In the genomic region with DNA sequence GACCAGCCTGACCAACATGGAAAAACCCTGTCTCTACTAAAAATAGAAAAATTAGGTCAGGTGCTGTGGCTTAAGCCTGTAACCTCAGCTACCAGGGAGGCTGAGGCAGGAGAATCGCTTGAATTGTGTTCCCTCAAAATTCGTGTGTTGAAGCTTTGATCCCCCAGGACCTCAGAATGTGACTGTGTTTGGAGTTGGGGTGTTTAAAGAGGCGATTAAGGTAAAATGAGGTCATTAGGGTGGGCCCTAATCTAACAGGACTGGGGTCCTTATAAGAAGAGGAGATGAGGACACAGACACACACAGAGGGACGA, we compare ENCODE assay signal across 18 cellular contexts. TPM values are rescaled to one million over a fixed set of nuclear protein-coding genes. Genes with fewer than 3 reads are reported as not detected.
DNase-seq lines count a peak whose midpoint lies in the region; ATAC-seq, FAIRE-seq and TF ChIP-seq lines count a peak whose summit lies in the region.
"Had no signal": no experiment of that assay in that cellular context is flagged by ENCODE, and none has a peak within 500 bp of the region (broad histone marks: within the 10 kb centered on the region; RNA-seq: fewer than 3 reads in every experiment).

No MANE protein-coding gene starts in this region.

- no peaks in the 10 kb centered on the region for H3K9me3 ChIP-seq in IMR-90 (ENCODE audit: control insufficient read depth, insufficient read depth, low read length)
- H3K9me3 ChIP-seq: Caco-2 had no signal

- H3K27ac ChIP-seq in IMR-90 (ENCODE audit: insufficient read depth, low read length), result no peak overlapping the region

- no peaks in the 10 kb centered on the region for H3K79me1 ChIP-seq in IMR-90 (ENCODE audit: low read depth in 1 of 2, low read length in 2 of 2)

- H3K9me1 ChIP-seq in IMR-90 (ENCODE audit: insufficient read depth, low read length), result no peaks in the 10 kb centered on the region

- H4K5ac ChIP-seq in IMR-90 (ENCODE audit: low read depth, low read length), result no peak overlapping the region

- no peak overlapping the region for H3K4me3 ChIP-seq in IMR-90 (ENCODE audit: insufficient read depth, low read depth, low read length)

- H3K27me3 Mint-ChIP-seq in activated naive CD8-positive, alpha-beta T cell treated with anti-CD3 and anti-CD28 coated beads for 36 hours, result no peaks in the 10 kb centered on the region
- H3K27me3 Mint-ChIP-seq in progenitor cell of endocrine pancreas, result no peaks in the 10 kb centered on the region

- H3K4me1 Mint-ChIP-seq in activated naive CD8-positive, alpha-beta T cell treated with anti-CD3 and anti-CD28 coated beads for 36 hours, result peaks cover 4% of the 10 kb centered on the region
- no peaks in the 10 kb centered on the region for H3K4me1 Mint-ChIP-seq in progenitor cell of endocrine pancreas (ENCODE audit: low read depth)

- ATAC-seq in IMR-90 (ENCODE audit: low read depth), result no peak

- H4K8ac ChIP-seq in IMR-90 (ENCODE audit: low read depth in 2 of 2, low read length in 2 of 2), result no peak overlapping the region

- no peak overlapping the region for H2BK5ac ChIP-seq in IMR-90 (ENCODE audit: low read depth, low read length, poor library complexity, severe bottlenecking)

- H3K4me3 Mint-ChIP-seq in activated naive CD8-positive, alpha-beta T cell treated with anti-CD3 and anti-CD28 coated beads for 36 hours, result no peak overlapping the region
- H3K4me3 Mint-ChIP-seq in progenitor cell of endocrine pancreas (ENCODE audit: low read depth), result no peak overlapping the region
- H3K4me3 Mint-ChIP-seq: HFFc6 had no signal

- no peak overlapping the region for H2AK9ac ChIP-seq in IMR-90 (replicated peaks; ENCODE audit: low read depth, low read length, poor library complexity)

- H4K20me1 ChIP-seq in IMR-90 (ENCODE audit: insufficient read depth, low read length), result no peaks in the 10 kb centered on the region

- H4K91ac ChIP-seq in IMR-90 (ENCODE audit: insufficient read depth, low read depth, low read length), result no peak overlapping the region

- no peaks in the 10 kb centered on the region for H3K27me3 ChIP-seq in IMR-90 (ENCODE audit: control insufficient read depth, insufficient read depth, low read length)

- H3K18ac ChIP-seq in IMR-90 (ENCODE audit: low read depth, low read length), result no peak overlapping the region

- in situ Hi-C loops in IMR-90 (cut with MboI; ENCODE audit: low sequenced_read_pairs), result no loop called here

- no peak overlapping the region for H2AFZ ChIP-seq in IMR-90 (replicated peaks; ENCODE audit: low read length, poor library complexity)

- H3K9ac ChIP-seq in IMR-90 (ENCODE audit: low read depth, low read length), result no peak overlapping the region

- no peak overlapping the region for H3K4me2 ChIP-seq in IMR-90 (ENCODE audit: low read depth, low read length)

- H3K27ac Mint-ChIP-seq in activated naive CD8-positive, alpha-beta T cell treated with anti-CD3 and anti-CD28 coated beads for 36 hours, result peak overlapping the region; percentile 36
- peak overlapping the region; percentile 91 for H3K27ac Mint-ChIP-seq in progenitor cell of endocrine pancreas
- H3K27ac Mint-ChIP-seq: HFFc6 had no signal

- no peak overlapping the region for H2BK120ac ChIP-seq in IMR-90 (ENCODE audit: low read depth, low read length)

- intact Hi-C loops in IMR-90 (cut with micrococcal nuclease), result no loop called here

- H2BK15ac ChIP-seq in IMR-90 (ENCODE audit: low read depth, low read length), result no peak overlapping the region

- dilution Hi-C loops in IMR-90 (cut with HindIII; ENCODE audit: low sequenced_read_pairs, unreplicated experiment), result no loop called here

- H3K36me3 ChIP-seq in IMR-90 (ENCODE audit: control insufficient read depth, insufficient read depth, low read length), result no peaks in the 10 kb centered on the region

- FAIRE-seq in GM12892 (lab: Jason Lieb, UNC), result peak; percentile 38
- FAIRE-seq: GM19239 had no signal

- no peak overlapping the region for H2BK20ac ChIP-seq in IMR-90 (ENCODE audit: low read depth, low read length)

- CTCF ChIA-PET in IMR-90 (lab: Yijun Ruan, JAX), result no interaction called here

- H2AK5ac ChIP-seq in IMR-90 (ENCODE audit: low read depth, low read length), result no peak overlapping the region

- no peak overlapping the region for H3K23ac ChIP-seq in IMR-90 (ENCODE audit: low read depth, low read length)

- no peak overlapping the region for H3K4ac ChIP-seq in IMR-90 (ENCODE audit: low read depth, low read length)

- no peak for TF ChIP-seq RAD21 in IMR-90 (IDR thresholded peaks at IDR 0.05; ENCODE audit: low read length)

- POLR2A ChIA-PET in IMR-90 (lab: Charles Lee; ENCODE audit: unreplicated experiment), result no interaction called here

- 70% methylated on average over 2 of the region's 4 CpGs; no CpG with 5 or more reads in 1 of the 2 experiments for WGBS in IMR-90 (ENCODE audit: extremely low coverage in 2 of 2, insufficient read length in 1 of 2), 2 experiments

- H3K36me3 Mint-ChIP-seq in activated naive CD8-positive, alpha-beta T cell treated with anti-CD3 and anti-CD28 coated beads for 36 hours, result peaks cover 10% of the 10 kb centered on the region
- H3K36me3 Mint-ChIP-seq in progenitor cell of endocrine pancreas (ENCODE audit: insufficient read depth), result peaks cover 4% of the 10 kb centered on the region

- no peak for DNase-seq in GM12892 (ENCODE audit: insufficient read length)
- no peak for DNase-seq in IMR-90
- no peak for DNase-seq in activated naive CD8-positive, alpha-beta T cell treated with anti-CD3 and anti-CD28 coated beads for 36 hours
- no peak for DNase-seq in progenitor cell of endocrine pancreas (ENCODE audit: low spot score, unreplicated experiment)
- DNase-seq in NCI-H1436 treated with DMSO at 0.1 percent for 48 hours (lab: John Stamatoyannopoulos, UW), result no peak
- no peak for DNase-seq in HuH-7.5 (ENCODE audit: low spot score)
- DNase-seq in NCI-H510A treated with DMSO at 0.1 percent for 48 hours (lab: John Stamatoyannopoulos, UW), result no peak
- DNase-seq: Caco-2, DMS153, HFFc6, NCI-H1092, NCI-H1694 treated with DMSO at 0.1 percent for 48 hours, NCI-H345, NCI-H526 treated with DMSO at 0.1 percent for 48 hours, OCI-M1 had no signal

- H3K9me3 Mint-ChIP-seq in activated naive CD8-positive, alpha-beta T cell treated with anti-CD3 and anti-CD28 coated beads for 36 hours, result no peaks in the 10 kb centered on the region
- no peaks in the 10 kb centered on the region for H3K9me3 Mint-ChIP-seq in progenitor cell of endocrine pancreas (ENCODE audit: low read depth)
- H3K9me3 Mint-ChIP-seq: HFFc6 had no signal

- H3K56ac ChIP-seq in IMR-90 (ENCODE audit: extremely low read depth, insufficient read depth, low read length), result no peak overlapping the region

- no peaks in the 10 kb centered on the region for H3K4me1 ChIP-seq in IMR-90 (ENCODE audit: control insufficient read depth, insufficient read depth, low read length)
- H3K4me1 ChIP-seq: Caco-2 had no signal

- TSS peak; percentile 38 for BruUV-seq in IMR-90 (replicated peaks; lab: Mats Ljungman, UMichigan)

- TF ChIP-seq CTCF in IMR-90 (conservative IDR thresholded peaks at IDR 0.05; ENCODE audit: low read depth, low read length), result no peak
- no peak for TF ChIP-seq CTCF in progenitor cell of endocrine pancreas (IDR thresholded peaks at IDR 0.05; ENCODE audit: unreplicated experiment)

- no peak overlapping the region for H3K14ac ChIP-seq in IMR-90 (replicated peaks; ENCODE audit: low read depth, low read length)

- TF ChIP-seq POLR2A in GM12892 (IDR thresholded peaks at IDR 0.05; ENCODE audit: low read depth, low read length), result no peak
- no peak for TF ChIP-seq POLR2A in IMR-90 (IDR thresholded peaks at IDR 0.05; ENCODE audit: low read depth, low read length)

TF ChIP-seq in IMR-90, 13 proteins besides CTCF, POLR2A, EP300 and RAD21 (continues in another document):
- TF ChIP-seq CEBPB (IDR thresholded peaks at IDR 0.05; ENCODE audit: low read depth, low read length), result no peak
- TF ChIP-seq SMC3 (IDR thresholded peaks at IDR 0.05; ENCODE audit: low read depth, low read length), result no peak
- TF ChIP-seq CHD1 (IDR thresholded peaks at IDR 0.05; ENCODE audit: low read depth, low read length), result no peak
- TF ChIP-seq MXI1 (IDR thresholded peaks at IDR 0.05; ENCODE audit: borderline replicate concordance, low read depth, low read length), result no peak
- no peak for TF ChIP-seq NFE2L2 (IDR thresholded peaks at IDR 0.05; ENCODE audit: low read depth, low read length)
- no peak for TF ChIP-seq FOS (IDR thresholded peaks at IDR 0.05; ENCODE audit: low read depth, low read length)
- no peak for TF ChIP-seq RCOR1 (IDR thresholded peaks at IDR 0.05; ENCODE audit: insufficient replicate concordance, low read length)
- TF ChIP-seq MAZ (IDR thresholded peaks at IDR 0.05; ENCODE audit: borderline replicate concordance, low read depth, low read length), result no peak
- no peak for TF ChIP-seq RFX5 (IDR thresholded peaks at IDR 0.05; ENCODE audit: low read depth, low read length)
- no peak for TF ChIP-seq BHLHE40 (IDR thresholded peaks at IDR 0.05; ENCODE audit: low read depth, low read length)
- TF ChIP-seq MAFK (IDR thresholded peaks at IDR 0.05; ENCODE audit: low read depth, low read length), result no peak
- TF ChIP-seq, protein P1, sequence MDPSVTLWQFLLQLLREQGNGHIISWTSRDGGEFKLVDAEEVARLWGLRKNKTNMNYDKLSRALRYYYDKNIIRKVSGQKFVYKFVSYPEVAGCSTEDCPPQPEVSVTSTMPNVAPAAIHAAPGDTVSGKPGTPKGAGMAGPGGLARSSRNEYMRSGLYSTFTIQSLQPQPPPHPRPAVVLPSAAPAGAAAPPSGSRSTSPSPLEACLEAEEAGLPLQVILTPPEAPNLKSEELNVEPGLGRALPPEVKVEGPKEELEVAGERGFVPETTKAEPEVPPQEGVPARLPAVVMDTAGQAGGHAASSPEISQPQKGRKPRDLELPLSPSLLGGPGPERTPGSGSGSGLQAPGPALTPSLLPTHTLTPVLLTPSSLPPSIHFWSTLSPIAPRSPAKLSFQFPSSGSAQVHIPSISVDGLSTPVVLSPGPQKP (IDR thresholded peaks at IDR 0.05; ENCODE audit: borderline replicate concordance, low read depth, low read length), result no peak

RNA-seq across cellular contexts. Expression of a gene that starts 23.6 kb away (rescaled TPM):
- polyA plus RNA-seq in GM12892 (2012; ENCODE audit: missing spikeins), result 337 TPM
- 166 and 264 TPM in 2 replicates for total RNA-seq in IMR-90 (2012; rRNA removed)
- polyA plus RNA-seq in IMR-90 (2012; rRNA removed), result 565 and 615 TPM in 2 replicates
- 672 and 1,125 TPM in 2 replicates for polyA plus RNA-seq in IMR-90 (2012; cell fraction: cytosol; rRNA removed)
- 304 and 505 TPM in 2 replicates for polyA plus RNA-seq in IMR-90 (2012; cell fraction: nucleus; rRNA removed; ENCODE audit: low replicate concordance)
- total RNA-seq in activated naive CD8-positive, alpha-beta T cell treated with anti-CD3 and anti-CD28 coated beads for 36 hours, result 100 to 1,000 TPM; 358 to 372 TPM
- 387 and 391 TPM in 2 replicates for total RNA-seq in progenitor cell of endocrine pancreas

RNA-seq across cellular contexts. Expression of a gene that starts 31.8 kb away (rescaled TPM):
- polyA plus RNA-seq in GM12892 (2012; ENCODE audit: missing spikeins), result 15.4 TPM
- total RNA-seq in IMR-90 (2012; rRNA removed) (not detected in 2 replicates), progenitor cell of endocrine pancreas (not detected in 2 replicates)
- polyA plus RNA-seq in IMR-90 (2012; rRNA removed), result not detected in 2 replicates
- polyA plus RNA-seq in IMR-90 (2012; cell fraction: cytosol; rRNA removed), result not detected in 2 replicates
- not detected in 2 replicates for polyA plus RNA-seq in IMR-90 (2012; cell fraction: nucleus; rRNA removed; ENCODE audit: low replicate concordance)
- total RNA-seq in activated naive CD8-positive, alpha-beta T cell treated with anti-CD3 and anti-CD28 coated beads for 36 hours, result under 1 TPM in 1 of 2 experiments, not detected in 1; 0.29 TPM
- total RNA-seq: Caco-2, MCF 10A, RPMI7951 had no signal
